Comparison of ENCODE assay signal across 9 cellular contexts in genomic region chr4:73599182-73599581, GRCh38. TPM values are rescaled to one million over a fixed set of nuclear protein-coding genes. Genes with fewer than 3 reads are reported as not detected.
DNase-seq lines count a peak whose midpoint lies in the region; FAIRE-seq and TF ChIP-seq lines count a peak whose summit lies in the region.
"Had no signal": no experiment of that assay in that cellular context is flagged by ENCODE, and none has a peak within 500 bp of the region (broad histone marks: within the 10 kb centered on the region; RNA-seq: fewer than 3 reads in every experiment).

No MANE protein-coding gene starts in this region.

- H3K9ac ChIP-seq in smooth muscle cell (ENCODE audit: low read depth), result no peak overlapping the region

- H3K79me2 ChIP-seq in smooth muscle cell (ENCODE audit: low read depth), result no peaks in the 10 kb centered on the region

- H3K9me3 ChIP-seq in ovary (no peaks in the 10 kb centered on the region), smooth muscle cell (replicated peaks; ENCODE audit: low read depth) (no peaks in the 10 kb centered on the region)

- H3F3A ChIP-seq in smooth muscle cell (ENCODE audit: low read depth), result no peaks in the 10 kb centered on the region

- TF ChIP-seq EP300 in ovary (IDR thresholded peaks at IDR 0.05), result no peak

- H4K20me1 ChIP-seq in smooth muscle cell (ENCODE audit: low read depth), result no peaks in the 10 kb centered on the region

- peak; percentile 60 for FAIRE-seq in GM18507 (lab: Jason Lieb, UNC)

- TF ChIP-seq POLR2A in ovary (IDR thresholded peaks at IDR 0.05), result no peak

- no peak overlapping the region for H3K4me2 ChIP-seq in smooth muscle cell

- H3K4me1 ChIP-seq in ovary (ENCODE audit: insufficient read depth) (peaks cover 3% of the 10 kb centered on the region), smooth muscle cell (ENCODE audit: low read depth) (no peaks in the 10 kb centered on the region)

- H3K36me3 ChIP-seq in ovary (no peaks in the 10 kb centered on the region), smooth muscle cell (ENCODE audit: low read depth) (no peaks in the 10 kb centered on the region)

- no peak overlapping the region for H3K4me3 ChIP-seq in ovary
- no peak overlapping the region for H3K4me3 ChIP-seq in smooth muscle cell

- 8 to 32% (median 19%) methylated on average over 4 of the region's 4 CpGs for whole genome bisulfite sequencing in ovary, 3 donors
- WGBS in smooth muscle cell (ENCODE audit: low lambda C conversion rate), result 22% methylated on average over 4 of the region's 4 CpGs

- intact Hi-C loops in ovary (cut with DNase I), result no loop called here

- no peak overlapping the region for H2AFZ ChIP-seq in smooth muscle cell (ENCODE audit: low read depth)

- TF ChIP-seq CTCF in ovary (IDR thresholded peaks at IDR 0.05) (no peak), smooth muscle cell (IDR thresholded peaks at IDR 0.05; ENCODE audit: borderline replicate concordance, insufficient read depth, poor library complexity, severe bottlenecking) (no peak)

- H3K27me3 ChIP-seq in ovary (no peaks in the 10 kb centered on the region), smooth muscle cell (ENCODE audit: low read depth) (no peaks in the 10 kb centered on the region)

- H3K27ac ChIP-seq in ovary (peak overlapping the region in 1 of 2 donors; percentile 40), smooth muscle cell (ENCODE audit: low read depth) (no peak overlapping the region)

- DNase-seq in GM18507 (ENCODE audit: extremely low spot score, insufficient read length, low read depth), result no peak
- peak; percentile 14 for DNase-seq in NCI-H1694 treated with DMSO at 0.1 percent for 48 hours (lab: John Stamatoyannopoulos, UW)
- DNase-seq in dermis blood vessel endothelial cell, result peak; percentile 15
- DNase-seq in ovary, result peak in 4 of 5 donors; percentile 16 to 38 (median 24)
- DNase-seq in smooth muscle cell (lab: John Stamatoyannopoulos, UW; ENCODE audit: unreplicated experiment), result no peak
- no peak for DNase-seq in DMS153 treated with DMSO at 0.1 percent for 48 hours (lab: John Stamatoyannopoulos, UW; ENCODE audit: unreplicated experiment)
- DNase-seq in CD1c-positive myeloid dendritic cell (ENCODE audit: extremely low spot score), result no peak
- DNase-seq in NCI-H1048 (lab: John Stamatoyannopoulos, UW), result no peak
- DNase-seq: NCI-H2227 treated with DMSO at 0.1 percent for 48 hours had no signal

RNA-seq across cellular contexts. Expression of gene RASSF6, which starts 21.1 kb away (rescaled TPM):
- total RNA-seq in dermis blood vessel endothelial cell (under 0.01 and 0.23 TPM in 2 replicates), ovary (1 to 10 TPM in 3 of 7 donors, under 1 TPM in 4; 0.38 to 1.6 (median 0.97) TPM), smooth muscle cell (0.09 TPM in 1 of 2 replicates, not detected in the other)
- polyA plus RNA-seq in ovary (1 to 10 TPM in 1 of 2 donors, under 1 TPM in 1; 0.85 to 1.0 TPM), smooth muscle cell (0.28 TPM in 1 of 2 replicates, not detected in the other)

Comparison
In these comparisons a context has a peak if more than half of its experiments do, and no peak if none do; other contexts are left out.
1. DNase-seq: peak in NCI-H1694 treated with DMSO at 0.1 percent for 48 hours (single experiment), dermis blood vessel endothelial cell (single experiment) and ovary (4 of 5); none in GM18507 (single experiment), smooth muscle cell (single experiment), DMS153 treated with DMSO at 0.1 percent for 48 hours (single experiment), CD1c-positive myeloid dendritic cell (single experiment) and NCI-H1048 (single experiment).